Comparison of ENCODE assay signal across 22 cellular contexts in the genomic region with DNA sequence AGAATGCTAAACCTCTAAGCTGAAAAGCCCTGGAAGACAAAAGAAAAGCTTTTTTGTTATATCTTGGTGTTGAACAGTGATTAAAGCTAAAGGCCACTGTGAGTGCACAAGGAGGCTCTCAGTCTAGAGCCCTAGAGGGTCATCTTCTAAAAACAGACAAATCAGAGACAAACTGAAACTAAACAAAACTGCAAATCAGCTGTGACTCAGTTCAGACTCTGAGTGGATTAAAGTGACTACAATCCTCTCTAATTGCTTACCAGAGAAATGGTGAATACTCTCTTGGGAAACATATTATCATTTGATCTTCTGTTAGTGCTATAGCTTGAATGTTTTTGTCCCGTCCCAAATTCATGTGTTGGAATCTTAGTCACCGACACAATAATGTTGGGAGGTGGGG.
A peak's percentile ranks its signal among the peaks of the same experiment; 100 is the strongest.
DNase-seq lines count a peak whose midpoint lies in the region; ATAC-seq and TF ChIP-seq lines count a peak whose summit lies in the region.
"Had no signal": no experiment of that assay in that cellular context is flagged by ENCODE, and none has a peak within 500 bp of the region (broad histone marks: within the 10 kb centered on the region; RNA-seq: fewer than 3 reads in every experiment).

No MANE protein-coding gene starts in this region.

- no peak for TF ChIP-seq RAD21 in SK-N-SH (IDR thresholded peaks at IDR 0.05; ENCODE audit: low read length)

- TF ChIP-seq EP300 in SK-N-SH (IDR thresholded peaks at IDR 0.05; ENCODE audit: borderline replicate concordance in 1 of 2, low read depth in 1 of 2, low read length in 1 of 2) = no peak

- no peaks in the 10 kb centered on the region for H3K4me1 ChIP-seq in SK-N-SH (ENCODE audit: control insufficient read depth in 1 of 2, insufficient read depth in 2 of 2, low read depth in 1 of 2, low read length in 1 of 2)
- H3K4me1 ChIP-seq: testis had no signal

- H4K20me1 ChIP-seq in SK-N-SH (ENCODE audit: insufficient read depth) = no peaks in the 10 kb centered on the region

- POLR2A ChIA-PET in SK-N-SH (lab: Yijun Ruan, JAX) = no interaction called here

- ATAC-seq in sciatic nerve = peak; percentile 77
- ATAC-seq: activated CD4-positive, CD25-positive, alpha-beta regulatory T cell treated with anti-CD3 and anti-CD28 coated beads, Interleukin-2, amount 50 U/mL, for 24 hours; activated CD8-positive, alpha-beta T cell treated with anti-CD3 and anti-CD28 coated beads, Interleukin-2, amount 10 ng/mL, durations not matched to agents 7 days and 5 days; activated naive CD8-positive, alpha-beta T cell treated with anti-CD3 and anti-CD28 coated beads, Interleukin-2, amount 50 U/mL, for 24 hours; CD8-positive, alpha-beta T cell; left ventricle myocardium superior had no signal

- no peak overlapping the region for H3K27ac ChIP-seq in SK-N-SH (ENCODE audit: low read depth in 2 of 2, low read length in 1 of 2)
- H3K27ac ChIP-seq in epithelial cell of prostate = peak overlapping the region; percentile 7
- H3K27ac ChIP-seq: testis had no signal

- H3F3A ChIP-seq in SK-N-SH (replicated peaks; ENCODE audit: insufficient read depth) = peaks cover 3% of the 10 kb centered on the region

- CTCF ChIA-PET in SK-N-SH (lab: Yijun Ruan, JAX) = no interaction called here

- no peaks in the 10 kb centered on the region for H3K36me3 ChIP-seq in SK-N-SH (replicated peaks in 1 of 2; ENCODE audit: control insufficient read depth in 1 of 2, insufficient read depth in 2 of 2, low read length in 1 of 2)

- H3K9ac ChIP-seq in SK-N-SH = no peak overlapping the region

- no peaks in the 10 kb centered on the region for H3K9me3 ChIP-seq in SK-N-SH
- H3K9me3 ChIP-seq: testis had no signal

- 0 out of 2 replicates have a peak, but pooled peaks cover 6% of the 10 kb centered on the region for H3K9me2 ChIP-seq in SK-N-SH

- peak; percentile 2 for DNase-seq in GM03348 (ENCODE audit: low spot score)
- no peak for DNase-seq in SK-N-SH
- no peak for DNase-seq in epithelial cell of prostate (ENCODE audit: low read depth, low spot score)
- no peak for DNase-seq in sciatic nerve (ENCODE audit: low spot score)
- DNase-seq in NK-92 treated with Interleukin-12 subunit alpha and Interleukin-12 subunit beta, amount 100 ng/mL, for 24 hours (lab: John Stamatoyannopoulos, UW) = no peak
- no peak for DNase-seq in NCI-H1092 treated with DMSO at 0.1 percent for 48 hours (lab: John Stamatoyannopoulos, UW)
- no peak for DNase-seq in DMS153 treated with DMSO at 0.1 percent for 48 hours (lab: John Stamatoyannopoulos, UW; ENCODE audit: unreplicated experiment)
- DNase-seq: activated CD8-positive, alpha-beta T cell treated with anti-CD3 and anti-CD28 coated beads, Interleukin-2, amount 10 ng/mL, durations not matched to agents 7 days and 5 days; activated gamma-delta T cell; activated naive CD8-positive, alpha-beta T cell treated with anti-CD3 and anti-CD28 coated beads, Interleukin-2, amount 50 U/mL, for 24 hours; CD8-positive, alpha-beta T cell; dermis blood vessel endothelial cell; foreskin fibroblast; hippocampal formation; left ventricle myocardium superior; NCI-H1436; NCI-H510A; small intestine; stimulated activated naive CD4-positive, alpha-beta T cell; SW 1271; testis had no signal

- 0 out of 4 replicates have a peak overlapping the region, but pooled peaks of 1 of the 2 experiments have one; percentile 9 for H3K4me3 ChIP-seq in SK-N-SH (ENCODE audit: low read depth in 2 of 2, low read length in 1 of 2)
- H3K4me3 ChIP-seq: testis had no signal

- no peak for TF ChIP-seq CTCF in SK-N-SH (IDR thresholded peaks at IDR 0.05)

- peak overlapping the region; percentile 19 for H2AFZ ChIP-seq in SK-N-SH (ENCODE audit: low read depth)

- H3K4me2 ChIP-seq in SK-N-SH = peak overlapping the region; percentile 26; the same call in 1 of the 2 replicates

- intact Hi-C loops in sciatic nerve (cut with DNase I) = no loop called here

- WGBS in SK-N-SH (ENCODE audit: low lambda C conversion rate) = 19% methylated on average over 2 of the region's 2 CpGs

- no peaks in the 10 kb centered on the region for H3K79me2 ChIP-seq in SK-N-SH (ENCODE audit: insufficient read depth)

- no peaks in the 10 kb centered on the region for H3K27me3 ChIP-seq in SK-N-SH (ENCODE audit: insufficient read depth)
- H3K27me3 ChIP-seq: testis had no signal

TF ChIP-seq in SK-N-SH, 30 proteins besides CTCF, POLR2A, EP300 and RAD21:
- TF ChIP-seq FOSL2 (IDR thresholded peaks at IDR 0.05; ENCODE audit: borderline replicate concordance, low read depth) (no peak), MEF2A (IDR thresholded peaks at IDR 0.05; ENCODE audit: borderline replicate concordance, low read depth) (no peak), YY1 (IDR thresholded peaks at IDR 0.05; ENCODE audit: low read depth) (no peak), JUND (IDR thresholded peaks at IDR 0.05) (no peak), ELF1 (IDR thresholded peaks at IDR 0.05) (no peak), POLR2AphosphoS5 (IDR thresholded peaks at IDR 0.05; ENCODE audit: low read depth, low read length) (no peak), SIN3A (IDR thresholded peaks at IDR 0.05; ENCODE audit: borderline replicate concordance, low read depth, low read length) (no peak), NFIC (IDR thresholded peaks at IDR 0.05; ENCODE audit: borderline replicate concordance) (no peak)
- TF ChIP-seq, protein P1, sequence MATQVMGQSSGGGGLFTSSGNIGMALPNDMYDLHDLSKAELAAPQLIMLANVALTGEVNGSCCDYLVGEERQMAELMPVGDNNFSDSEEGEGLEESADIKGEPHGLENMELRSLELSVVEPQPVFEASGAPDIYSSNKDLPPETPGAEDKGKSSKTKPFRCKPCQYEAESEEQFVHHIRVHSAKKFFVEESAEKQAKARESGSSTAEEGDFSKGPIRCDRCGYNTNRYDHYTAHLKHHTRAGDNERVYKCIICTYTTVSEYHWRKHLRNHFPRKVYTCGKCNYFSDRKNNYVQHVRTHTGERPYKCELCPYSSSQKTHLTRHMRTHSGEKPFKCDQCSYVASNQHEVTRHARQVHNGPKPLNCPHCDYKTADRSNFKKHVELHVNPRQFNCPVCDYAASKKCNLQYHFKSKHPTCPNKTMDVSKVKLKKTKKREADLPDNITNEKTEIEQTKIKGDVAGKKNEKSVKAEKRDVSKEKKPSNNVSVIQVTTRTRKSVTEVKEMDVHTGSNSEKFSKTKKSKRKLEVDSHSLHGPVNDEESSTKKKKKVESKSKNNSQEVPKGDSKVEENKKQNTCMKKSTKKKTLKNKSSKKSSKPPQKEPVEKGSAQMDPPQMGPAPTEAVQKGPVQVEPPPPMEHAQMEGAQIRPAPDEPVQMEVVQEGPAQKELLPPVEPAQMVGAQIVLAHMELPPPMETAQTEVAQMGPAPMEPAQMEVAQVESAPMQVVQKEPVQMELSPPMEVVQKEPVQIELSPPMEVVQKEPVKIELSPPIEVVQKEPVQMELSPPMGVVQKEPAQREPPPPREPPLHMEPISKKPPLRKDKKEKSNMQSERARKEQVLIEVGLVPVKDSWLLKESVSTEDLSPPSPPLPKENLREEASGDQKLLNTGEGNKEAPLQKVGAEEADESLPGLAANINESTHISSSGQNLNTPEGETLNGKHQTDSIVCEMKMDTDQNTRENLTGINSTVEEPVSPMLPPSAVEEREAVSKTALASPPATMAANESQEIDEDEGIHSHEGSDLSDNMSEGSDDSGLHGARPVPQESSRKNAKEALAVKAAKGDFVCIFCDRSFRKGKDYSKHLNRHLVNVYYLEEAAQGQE (IDR thresholded peaks at IDR 0.05; ENCODE audit: low read depth, low read length) = no peak
- TF ChIP-seq, protein P2, sequence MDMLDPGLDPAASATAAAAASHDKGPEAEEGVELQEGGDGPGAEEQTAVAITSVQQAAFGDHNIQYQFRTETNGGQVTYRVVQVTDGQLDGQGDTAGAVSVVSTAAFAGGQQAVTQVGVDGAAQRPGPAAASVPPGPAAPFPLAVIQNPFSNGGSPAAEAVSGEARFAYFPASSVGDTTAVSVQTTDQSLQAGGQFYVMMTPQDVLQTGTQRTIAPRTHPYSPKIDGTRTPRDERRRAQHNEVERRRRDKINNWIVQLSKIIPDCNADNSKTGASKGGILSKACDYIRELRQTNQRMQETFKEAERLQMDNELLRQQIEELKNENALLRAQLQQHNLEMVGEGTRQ (IDR thresholded peaks at IDR 0.05; ENCODE audit: borderline replicate concordance, low read depth, low read length) = no peak
TF ChIP-seq in SK-N-SH: peak in this region for 0.
